16 cellular contexts compared by ENCODE assay signal in genomic region chr9:22107646-22108045, GRCh38.
"Had no signal": no experiment of that assay in that cellular context is flagged by ENCODE, and none has a peak within 500 bp of the region (broad histone marks: within the 10 kb centered on the region; RNA-seq: fewer than 3 reads in every experiment).

No MANE protein-coding gene starts in this region.

- H3K4me3 ChIP-seq: coronary artery, prostate gland, upper lobe of left lung had no signal

- H3K9me3 Mint-ChIP-seq: activated CD4-positive, alpha-beta memory T cell treated with anti-CD3 and anti-CD28 coated beads, Interleukin-2, amount 10 ng/mL, durations not matched to agents 7 days and 5 days; activated T-cell treated with anti-CD3 and anti-CD28 coated beads, Interleukin-2, amount 50 U/mL, for 4 hours; nephron had no signal

- H3K9me3 ChIP-seq: prostate gland, upper lobe of left lung had no signal

- H3K27me3 ChIP-seq: upper lobe of left lung had no signal

- H3K27ac Mint-ChIP-seq: activated CD4-positive, alpha-beta memory T cell treated with anti-CD3 and anti-CD28 coated beads, Interleukin-2, amount 10 ng/mL, durations not matched to agents 7 days and 5 days; activated CD4-positive, alpha-beta T cell treated with anti-CD3 and anti-CD28 coated beads for 36 hours; nephron had no signal

- ATAC-seq: activated CD4-positive, alpha-beta T cell treated with anti-CD3 and anti-CD28 coated beads for 36 hours; activated T-cell treated with anti-CD3 and anti-CD28 coated beads, Interleukin-2, amount 50 U/mL, for 4 hours; right cardiac atrium; stimulated activated naive CD8-positive, alpha-beta T cell treated with anti-CD3 and anti-CD28 coated beads, Interleukin-15, Interleukin-2, amounts not matched to agents 100 U/mL and 50 U/mL, for 24 hours; T-helper 17 cell had no signal

- H3K27ac ChIP-seq: prostate gland, upper lobe of left lung, WERI-Rb-1 had no signal

- H3K4me1 Mint-ChIP-seq: nephron had no signal

- H3K36me3 ChIP-seq: prostate gland, upper lobe of left lung, WERI-Rb-1 had no signal

- H3K4me1 ChIP-seq: prostate gland had no signal

- H3K4me3 Mint-ChIP-seq: activated CD4-positive, alpha-beta memory T cell treated with anti-CD3 and anti-CD28 coated beads, Interleukin-2, amount 10 ng/mL, durations not matched to agents 7 days and 5 days; activated CD4-positive, alpha-beta T cell treated with anti-CD3 and anti-CD28 coated beads for 36 hours; activated T-cell treated with anti-CD3 and anti-CD28 coated beads, Interleukin-2, amount 50 U/mL, for 4 hours; nephron; T-helper 17 cell had no signal

- DNase-seq: activated CD4-positive, alpha-beta memory T cell treated with anti-CD3 and anti-CD28 coated beads, Interleukin-2, amount 10 ng/mL, durations not matched to agents 7 days and 5 days; activated CD4-positive, alpha-beta T cell treated with anti-CD3 and anti-CD28 coated beads for 36 hours; activated effector memory CD4-positive, alpha-beta T cell treated with Interleukin-2 at 50 U/mL for 16 hours; activated naive CD4-positive, alpha-beta T cell treated with anti-CD3 and anti-CD28 coated beads, Interleukin-2, amount 50 U/mL, for 16 hours; activated T-cell treated with anti-CD3 and anti-CD28 coated beads, Interleukin-2, amount 50 U/mL, for 4 hours; caudate nucleus; glutamatergic neuron; nucleus accumbens; right cardiac atrium; stimulated activated naive CD8-positive, alpha-beta T cell treated with anti-CD3 and anti-CD28 coated beads, Interleukin-15, Interleukin-2, amounts not matched to agents 100 U/mL and 50 U/mL, for 24 hours; T-helper 17 cell; upper lobe of left lung; WERI-Rb-1 had no signal
